In the genomic region with DNA sequence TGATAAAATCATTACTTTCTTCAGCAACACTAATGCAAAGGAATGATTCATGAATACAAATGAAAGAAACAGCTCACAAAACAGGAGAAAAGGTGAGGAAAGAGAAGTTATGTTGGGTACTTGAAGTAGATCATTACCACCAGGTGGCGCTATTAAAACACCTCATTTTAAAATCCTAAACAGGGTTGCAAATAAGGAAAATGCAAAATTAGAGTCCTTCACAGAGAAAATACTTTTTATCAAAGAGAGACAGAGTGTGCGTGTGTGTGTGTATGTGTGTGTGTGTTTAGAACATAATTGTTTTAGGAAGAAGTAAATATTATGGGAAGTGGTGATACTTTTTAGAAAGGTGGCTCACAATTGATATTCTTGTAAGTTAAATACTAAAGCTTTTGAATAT, we compare ENCODE assay signal across 10 cellular contexts. TPM values are rescaled to one million over a fixed set of nuclear protein-coding genes. Genes with fewer than 3 reads are reported as not detected.
DNase-seq lines count a peak whose midpoint lies in the region; ATAC-seq and TF ChIP-seq lines count a peak whose summit lies in the region.
"Had no signal": no experiment of that assay in that cellular context is flagged by ENCODE, and none has a peak within 500 bp of the region (broad histone marks: within the 10 kb centered on the region; RNA-seq: fewer than 3 reads in every experiment).

No MANE protein-coding gene starts in this region.

- ATAC-seq in HG02642 (IDR thresholded peaks at IDR 0.05; ENCODE audit: poor library complexity, unreplicated experiment) = no peak

- H3K4me3 ChIP-seq in epithelial cell of proximal tubule (ENCODE audit: low read depth, low read length) = no peak overlapping the region
- H3K4me3 ChIP-seq: BLaER1 had no signal

- TF ChIP-seq CTCF in epithelial cell of proximal tubule (conservative IDR thresholded peaks at IDR 0.05; ENCODE audit: low read depth, low read length) = peak; percentile 71

- DNase-seq in NCI-H2081 (lab: John Stamatoyannopoulos, UW) (peak; percentile 40 to 51), NCI-H2081 treated with DMSO at 0.1 percent for 48 hours (lab: John Stamatoyannopoulos, UW) (no peak), MV-4-11 (lab: John Stamatoyannopoulos, UW) (peak; percentile 65), SK-N-DZ (ENCODE audit: low spot score) (peak; percentile 78), epithelial cell of proximal tubule (ENCODE audit: low read depth) (peak; percentile 67), mucosa of gallbladder (ENCODE audit: low spot score) (peak; percentile 43), NK-92 (lab: John Stamatoyannopoulos, UW; ENCODE audit: unreplicated experiment) (no peak)
- DNase-seq: stimulated activated naive B cell treated with anti-CD40 and anti-IgM and Interleukin-4, amounts not matched to agents 10 μg/mL and 1 μg/mL and 100 μg/mL, for 72 hours had no signal

RNA-seq across cellular contexts. Expression of a gene that starts 49.5 kb away (rescaled TPM):
- not detected in 2 replicates for polyA plus RNA-seq in SK-N-DZ (2014; cell fraction: cytosol; rRNA removed)
- polyA plus RNA-seq in SK-N-DZ (2014; cell fraction: nucleus; rRNA removed) = not detected in 2 replicates
- not detected in 2 replicates for total RNA-seq in epithelial cell of proximal tubule
- 1.6 TPM for total RNA-seq in mucosa of gallbladder

Comparison
In these comparisons a context has a peak if more than half of its experiments do, and no peak if none do; other contexts are left out.
1. DNase-seq: peak in NCI-H2081 (2 of 2), MV-4-11 (single experiment), SK-N-DZ (single experiment), epithelial cell of proximal tubule (single experiment) and mucosa of gallbladder (single experiment); none in NCI-H2081 treated with DMSO at 0.1 percent for 48 hours (single experiment) and NK-92 (single experiment).